In genomic region chr1:39954870-39955546, GRCh38 we compare ENCODE assay signal across 8 cellular contexts. TPM values are rescaled to one million over a fixed set of nuclear protein-coding genes. Genes with fewer than 3 reads are reported as not detected.
DNase-seq lines count a peak whose midpoint lies in the region; ATAC-seq, FAIRE-seq and TF ChIP-seq lines count a peak whose summit lies in the region.

Gene MFSD2A (plus strand): TSS chr1:39955145. CDS start chr1:39955293, 148 bp downstream.

- CTCF ChIA-PET in A549 (lab: Yijun Ruan, JAX), result interaction anchor here (0.7 to 3.8 kb wide), 4 partner anchors 16 to 35 kb away, joined by 3 to 18 read pairs (median 7); no protein-coding TSS in a partner anchor
- CTCF ChIA-PET in HepG2 (lab: Yijun Ruan, JAX; ENCODE audit: low intra/inter-chr PET ratio, low total read pairs), result no interaction called here

- H3K4me1 ChIP-seq in A549 (peaks cover 11% of the 10 kb centered on the region; the same call in 2 of the 3 replicates), HepG2 (ENCODE audit: insufficient read depth, low read length) (peaks cover 18% of the 10 kb centered on the region)

- ATAC-seq in A549 (peak; percentile 95 to 98), GM18909 (IDR thresholded peaks at IDR 0.05; ENCODE audit: poor library complexity, unreplicated experiment) (peak; percentile 76), HG03196 (IDR thresholded peaks at IDR 0.05; ENCODE audit: unreplicated experiment) (peak; percentile 76), HepG2 (peak; percentile 91)

- 0% methylated on average over 4 of the region's 62 CpGs for WGBS in A549 (ENCODE audit: missing lambda C conversion rate)
- WGBS in HepG2 (ENCODE audit: low lambda C conversion rate), result 12% methylated on average over 13 of the region's 62 CpGs

- TF ChIP-seq RAD21 in A549 (conservative IDR thresholded peaks at IDR 0.05 in 1 of 2, IDR thresholded peaks at IDR 0.05 in 1 of 2) (no peak), HepG2 (CRISPR knock-in tag; IDR thresholded peaks at IDR 0.05) (no peak)

- no peaks in the 10 kb centered on the region for H3K79me2 ChIP-seq in HepG2 (ENCODE audit: insufficient read depth, low read length)

- no peaks in the 10 kb centered on the region for H3K36me3 ChIP-seq in HepG2 (replicated peaks in 1 of 2; ENCODE audit: control insufficient read depth in 1 of 2, insufficient read depth in 2 of 2, low read length in 2 of 2)

- TF ChIP-seq CTCF in A549 (IDR thresholded peaks at IDR 0.05) (no peak), HepG2 (CRISPR knock-in tag; IDR thresholded peaks at IDR 0.05) (no peak)

- TF ChIP-seq POLR2A in A549 (IDR thresholded peaks at IDR 0.05; ENCODE audit: low read length) (peak; percentile 73), HepG2 (IDR thresholded peaks at IDR 0.05; ENCODE audit: insufficient read depth in 1 of 2, low read depth in 2 of 2, low read length in 2 of 2) (no peak)

- FAIRE-seq in A549 (lab: Jason Lieb, UNC), result no peak
- no peak for FAIRE-seq in HepG2 (lab: Jason Lieb, UNC)

- H3K4me3 ChIP-seq in A549 (peak within 1 kb of the TSS; percentile 70), HepG2 (replicated peaks in 1 of 3; ENCODE audit: insufficient read depth in 1 of 3, low read depth in 2 of 3, low read length in 3 of 3) (peak within 1 kb of the TSS; percentile 5 to 59 (median 29); a peak in 4 of 6 replicates)

- DNase-seq in A549 (ENCODE audit: low read depth in 1 of 2, low spot score in 1 of 2) (peak; percentile 77 to 78), NCI-H460 (ENCODE audit: extremely low read depth, low read depth) (peak; percentile 77), dermis blood vessel endothelial cell (peak; percentile 90), HepG2 (ENCODE audit: low spot score) (peak; percentile 50)
- peak; percentile 83 to 90 for DNase-seq in activated CD4-positive, alpha-beta T cell treated with anti-CD3 and anti-CD28 coated beads, Interleukin-2, amount 50 U/mL, for 24 hours (ENCODE audit: low read depth in 1 of 2, low spot score in 1 of 2)
- peak; percentile 87 to 90 for DNase-seq in stimulated activated CD4-positive, alpha-beta T cell treated with anti-CD3 and anti-CD28 coated beads, Interleukin-2, amount 100 ng/mL, for 48 hours

- H3K27ac ChIP-seq in A549 (peak within 1 kb of the TSS; percentile 60 to 87), HepG2 (ENCODE audit: extremely low read length, insufficient read depth, low read length) (no peak within 1 kb of the TSS)

- no TSS peak for BruUV-seq in HepG2 (replicated peaks; lab: Mats Ljungman, UMichigan)

- in situ Hi-C loops in HepG2 (cut with HindIII; ENCODE audit: extremely low pct_ligation_motif_present, low pct_unique_long_range_greater_than_20kb), result no loop called here

- intact Hi-C loops in HepG2 (cut with micrococcal nuclease; ENCODE audit: unreplicated experiment), result no loop called here

- H3K9me3 ChIP-seq in A549 (no peaks in the 10 kb centered on the region), HepG2 (ENCODE audit: low read length) (no peaks in the 10 kb centered on the region)

- H3K4me2 ChIP-seq in A549, result peak within 1 kb of the TSS; percentile 97
- H3K4me2 ChIP-seq in HepG2 (ENCODE audit: low read depth, low read length), result peak within 1 kb of the TSS; percentile 65

- no peak within 1 kb of the TSS for H2AFZ ChIP-seq in HepG2 (ENCODE audit: low read length)

- H3K9ac ChIP-seq in HepG2 (ENCODE audit: insufficient read depth, low read depth, low read length), result no peak within 1 kb of the TSS

- H3K27me3 ChIP-seq in HepG2 (ENCODE audit: control insufficient read depth in 1 of 2, insufficient read depth in 2 of 2, low read length in 2 of 2), result peaks cover 8 to 39% of the 10 kb centered on the region in 2 experiments

- no peak for TF ChIP-seq EP300 in A549 (IDR thresholded peaks at IDR 0.05)
- no peak for TF ChIP-seq EP300 in HepG2 (IDR thresholded peaks at IDR 0.05; ENCODE audit: low read depth in 2 of 2, low read length in 2 of 2)
- no peak for TF ChIP-seq EP300 in HepG2 (CRISPR knock-in tag; IDR thresholded peaks at IDR 0.05; ENCODE audit: borderline replicate concordance)

- peaks cover 7% of the 10 kb centered on the region; the same call in 1 of the 2 replicates for H4K20me1 ChIP-seq in HepG2 (ENCODE audit: insufficient read depth, low read length)

- POLR2A ChIA-PET in A549 (lab: Yijun Ruan, JAX), result interaction anchor here (0.8 to 1.4 kb wide), 2 partner anchors 21 to 53 kb away, joined by 3 to 8 read pairs; partner anchors contain the start of gene MYCL
- POLR2A ChIA-PET in HepG2 (lab: Yijun Ruan, JAX), result no interaction called here

TF ChIP-seq in A549, 52 proteins besides CTCF, POLR2A, EP300 and RAD21 (continues in another document):
- TF ChIP-seq TFCP2L1 (CRISPR knock-in tag; IDR thresholded peaks at IDR 0.05), result no peak
- TF ChIP-seq ESRRA (IDR thresholded peaks at IDR 0.05; ENCODE audit: borderline replicate concordance, low read length), result no peak
- TF ChIP-seq MAX (IDR thresholded peaks at IDR 0.05), result peak; percentile 51; the same call in 1 of the 2 replicates
- TF ChIP-seq USF2 (IDR thresholded peaks at IDR 0.05), result no peak
- TF ChIP-seq KDM5A (IDR thresholded peaks at IDR 0.05), result no peak
- no peak for TF ChIP-seq CHD2 (IDR thresholded peaks at IDR 0.05; ENCODE audit: low read length, partially characterized antibody)
- no peak for TF ChIP-seq CBX8 (IDR thresholded peaks at IDR 0.05)
- TF ChIP-seq JUN (IDR thresholded peaks at IDR 0.05), result no peak
- no peak for TF ChIP-seq MYC (IDR thresholded peaks at IDR 0.05; ENCODE audit: borderline replicate concordance, low read length)

TF ChIP-seq in HepG2, 621 proteins besides CTCF, POLR2A, EP300 and RAD21 (continues in another document):
- TF ChIP-seq ZNF883 (CRISPR knock-in tag; IDR thresholded peaks at IDR 0.05; ENCODE audit: not compliant biosample characterization) (peak; percentile 52), EEA1 (CRISPR knock-in tag; IDR thresholded peaks at IDR 0.05; ENCODE audit: borderline replicate concordance) (0 out of 2 replicates have a peak, but pooled peaks have one; percentile 46), HNRNPLL (IDR thresholded peaks at IDR 0.05; ENCODE audit: low read depth, low read length, poor library complexity, severe bottlenecking) (peak; percentile 44)

RNA-seq across cellular contexts. Expression of gene MFSD2A, which starts in this region (rescaled TPM):
- polyA plus RNA-seq in A549 (2011; rRNA removed), result 3.1 and 3.9 TPM in 2 replicates
- polyA plus RNA-seq in A549 (2012; cell fraction: cytosol; rRNA removed), result 3.7 and 4.6 TPM in 2 replicates
- polyA plus RNA-seq in A549 (2012; cell fraction: nucleus; rRNA removed), result 8.8 and 10.1 TPM in 2 replicates
- 2.8 to 3.0 TPM (median 2.9 TPM) in 3 replicates for polyA plus RNA-seq in A549 (2017; fragmentation: RNase III; extraction: RNeasy Plus Mini Kit Qiagen cat#74134 plus additional on column Dnase treatment)
- 4.6 and 6.0 TPM in 2 replicates for polyA minus RNA-seq in A549 (2011; rRNA and poly(A)+ RNA removed)
- 2.8 and 3.0 TPM in 2 replicates for total RNA-seq in NCI-H460 (2014; rRNA removed; shearing (Covaris generic))
- 7.5 and 11.6 TPM in 2 replicates for polyA plus RNA-seq in NCI-H460 (2014; cell fraction: nucleus; rRNA removed)
- 0.42 TPM in 1 of 2 replicates, not detected in the other for total RNA-seq in dermis blood vessel endothelial cell
- not detected in 2 replicates for total RNA-seq in HepG2 (2016; rRNA removed; fragmentation: Illumina TruSeq; extraction: Trizol)
- not detected in 2 replicates for total RNA-seq in HepG2 (2016; cell fraction: cytosol; rRNA removed; fragmentation: Illumina TruSeq; extraction: Trizol; ENCODE audit: low read depth)
- 0.11 TPM in 1 of 2 replicates, not detected in the other for total RNA-seq in HepG2 (2016; cell fraction: insoluble cytoplasmic fraction; rRNA removed; fragmentation: Illumina TruSeq; extraction: Trizol)
- not detected in 2 replicates for total RNA-seq in HepG2 (2016; cell fraction: membrane; rRNA removed; fragmentation: Illumina TruSeq; extraction: Trizol)
- not detected in 2 replicates for total RNA-seq in HepG2 (2016; cell fraction: nucleus; rRNA removed; fragmentation: Illumina TruSeq; extraction: Trizol)
- 0.05 and 0.08 TPM in 2 replicates for polyA plus RNA-seq in HepG2 (2011; rRNA removed)
- not detected in 2 replicates for polyA plus RNA-seq in HepG2 (2011; cell fraction: cytosol; rRNA removed)
- polyA plus RNA-seq in HepG2 (2011; cell fraction: nucleus; rRNA removed), result 0.13 TPM in 1 of 2 replicates, not detected in the other
- not detected in 2 replicates for polyA plus RNA-seq in HepG2 (2012)
- not detected in 2 replicates for polyA plus RNA-seq in HepG2 (2016; cell fraction: cytosol; fragmentation: Illumina TruSeq; extraction: Trizol; ENCODE audit: low read depth)
- polyA plus RNA-seq in HepG2 (2016; cell fraction: insoluble cytoplasmic fraction; fragmentation: Illumina TruSeq; extraction: Trizol; ENCODE audit: low read depth), result not detected in 2 replicates
- polyA plus RNA-seq in HepG2 (2016; cell fraction: membrane; fragmentation: Illumina TruSeq; extraction: Trizol; ENCODE audit: low read depth), result not detected in 2 replicates
- polyA plus RNA-seq in HepG2 (2016; cell fraction: nucleus; fragmentation: Illumina TruSeq; extraction: Trizol; ENCODE audit: insufficient read depth, low read depth), result not detected in 2 replicates
- 0.06 and 0.16 TPM in 2 replicates for polyA minus RNA-seq in HepG2 (2011; rRNA and poly(A)+ RNA removed; ENCODE audit: low replicate concordance)
- not detected in 2 replicates for polyA minus RNA-seq in HepG2 (2011; cell fraction: cytosol; rRNA and poly(A)+ RNA removed)
- not detected in 2 replicates for polyA minus RNA-seq in HepG2 (2011; cell fraction: nucleus; rRNA and poly(A)+ RNA removed)

Comparison
In these comparisons a context has a peak if more than half of its experiments do, and no peak if none do; other contexts are left out.
1. Peak in DNase-seq in dermis blood vessel endothelial cell; RNA of the gene not detected or under 1 TPM.
2. Peak in DNase-seq, ATAC-seq, H3K4me3 ChIP-seq and H3K4me2 ChIP-seq in HepG2; RNA of the gene not detected or under 1 TPM.
3. Of the 38 proteins assayed by ChIP-seq in both HepG2 and A549: peak only in HepG2: BCL3; only in A549: POLR2A; in both: MAX; in neither: 34; mixed calls (peak in some experiments, not most) for 1.